1 cellular context compared by ENCODE assay signal in the genomic region with DNA sequence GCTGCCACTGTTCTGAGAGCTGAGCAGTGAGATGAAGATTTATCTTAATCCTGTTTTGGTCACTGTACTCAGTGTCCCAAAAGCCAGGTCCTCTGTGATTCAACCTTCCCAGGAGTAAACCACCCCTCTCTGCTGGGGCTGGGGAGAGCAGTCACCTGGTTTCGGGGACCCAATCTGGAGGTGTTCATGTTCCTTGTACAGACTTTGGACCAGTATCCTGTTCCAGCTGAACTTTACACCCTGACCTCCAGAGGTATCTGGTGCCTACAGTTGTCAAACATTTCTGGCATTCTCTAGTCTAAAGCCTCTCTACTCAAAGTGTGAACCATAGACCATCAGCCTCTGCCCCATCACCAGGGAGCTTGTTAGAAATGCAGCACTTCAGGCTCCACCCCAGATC.
TF ChIP-seq lines count a peak whose summit lies in the region.

No MANE protein-coding gene starts in this region.

TF ChIP-seq in HepG2, 621 proteins besides CTCF, POLR2A, EP300 and RAD21 (continued from another document and continues in another):
- TF ChIP-seq, protein P1, sequence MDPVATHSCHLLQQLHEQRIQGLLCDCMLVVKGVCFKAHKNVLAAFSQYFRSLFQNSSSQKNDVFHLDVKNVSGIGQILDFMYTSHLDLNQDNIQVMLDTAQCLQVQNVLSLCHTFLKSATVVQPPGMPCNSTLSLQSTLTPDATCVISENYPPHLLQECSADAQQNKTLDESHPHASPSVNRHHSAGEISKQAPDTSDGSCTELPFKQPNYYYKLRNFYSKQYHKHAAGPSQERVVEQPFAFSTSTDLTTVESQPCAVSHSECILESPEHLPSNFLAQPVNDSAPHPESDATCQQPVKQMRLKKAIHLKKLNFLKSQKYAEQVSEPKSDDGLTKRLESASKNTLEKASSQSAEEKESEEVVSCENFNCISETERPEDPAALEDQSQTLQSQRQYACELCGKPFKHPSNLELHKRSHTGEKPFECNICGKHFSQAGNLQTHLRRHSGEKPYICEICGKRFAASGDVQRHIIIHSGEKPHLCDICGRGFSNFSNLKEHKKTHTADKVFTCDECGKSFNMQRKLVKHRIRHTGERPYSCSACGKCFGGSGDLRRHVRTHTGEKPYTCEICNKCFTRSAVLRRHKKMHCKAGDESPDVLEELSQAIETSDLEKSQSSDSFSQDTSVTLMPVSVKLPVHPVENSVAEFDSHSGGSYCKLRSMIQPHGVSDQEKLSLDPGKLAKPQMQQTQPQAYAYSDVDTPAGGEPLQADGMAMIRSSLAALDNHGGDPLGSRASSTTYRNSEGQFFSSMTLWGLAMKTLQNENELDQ (CRISPR knock-in tag; IDR thresholded peaks at IDR 0.05; ENCODE audit: borderline replicate concordance), result no peak
- TF ChIP-seq, protein P2, sequence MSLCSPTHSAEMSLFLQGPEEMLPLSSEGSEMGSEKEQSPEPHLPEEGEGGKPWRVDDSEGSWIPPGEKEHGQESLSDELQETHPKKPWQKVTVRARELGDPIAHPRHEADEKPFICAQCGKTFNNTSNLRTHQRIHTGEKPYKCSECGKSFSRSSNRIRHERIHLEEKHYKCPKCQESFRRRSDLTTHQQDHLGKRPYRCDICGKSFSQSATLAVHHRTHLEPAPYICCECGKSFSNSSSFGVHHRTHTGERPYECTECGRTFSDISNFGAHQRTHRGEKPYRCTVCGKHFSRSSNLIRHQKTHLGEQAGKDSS (CRISPR knock-in tag; IDR thresholded peaks at IDR 0.05; ENCODE audit: borderline replicate concordance, low read depth), result no peak
- TF ChIP-seq, protein P3, sequence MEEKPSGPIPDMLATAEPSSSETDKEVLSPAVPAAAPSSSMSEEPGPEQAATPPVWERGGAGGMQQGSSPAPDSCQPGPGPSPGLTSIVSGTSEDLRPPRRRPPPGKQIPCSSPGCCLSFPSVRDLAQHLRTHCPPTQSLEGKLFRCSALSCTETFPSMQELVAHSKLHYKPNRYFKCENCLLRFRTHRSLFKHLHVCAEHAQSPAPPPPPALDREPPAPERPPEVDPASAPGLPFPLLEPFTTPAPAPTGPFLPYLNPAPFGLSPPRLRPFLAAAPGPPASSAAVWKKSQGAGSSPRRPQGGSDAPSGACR (CRISPR knock-in tag; IDR thresholded peaks at IDR 0.05), result 0 out of 2 replicates have a peak, but pooled peaks have one; percentile 36
- no peak for TF ChIP-seq ZNF10 (CRISPR knock-in tag; IDR thresholded peaks at IDR 0.05; ENCODE audit: borderline replicate concordance, low read depth)
- TF ChIP-seq FOXC1 (CRISPR knock-in tag; IDR thresholded peaks at IDR 0.05; ENCODE audit: borderline replicate concordance), result no peak
- peak; percentile 41; the same call in 1 of the 2 replicates for TF ChIP-seq ZBTB20 (CRISPR knock-in tag; IDR thresholded peaks at IDR 0.05; ENCODE audit: borderline replicate concordance, low read depth)
- TF ChIP-seq NR2C2 (CRISPR knock-in tag; IDR thresholded peaks at IDR 0.05; ENCODE audit: borderline replicate concordance), result peak; percentile 78
- TF ChIP-seq, protein P4, sequence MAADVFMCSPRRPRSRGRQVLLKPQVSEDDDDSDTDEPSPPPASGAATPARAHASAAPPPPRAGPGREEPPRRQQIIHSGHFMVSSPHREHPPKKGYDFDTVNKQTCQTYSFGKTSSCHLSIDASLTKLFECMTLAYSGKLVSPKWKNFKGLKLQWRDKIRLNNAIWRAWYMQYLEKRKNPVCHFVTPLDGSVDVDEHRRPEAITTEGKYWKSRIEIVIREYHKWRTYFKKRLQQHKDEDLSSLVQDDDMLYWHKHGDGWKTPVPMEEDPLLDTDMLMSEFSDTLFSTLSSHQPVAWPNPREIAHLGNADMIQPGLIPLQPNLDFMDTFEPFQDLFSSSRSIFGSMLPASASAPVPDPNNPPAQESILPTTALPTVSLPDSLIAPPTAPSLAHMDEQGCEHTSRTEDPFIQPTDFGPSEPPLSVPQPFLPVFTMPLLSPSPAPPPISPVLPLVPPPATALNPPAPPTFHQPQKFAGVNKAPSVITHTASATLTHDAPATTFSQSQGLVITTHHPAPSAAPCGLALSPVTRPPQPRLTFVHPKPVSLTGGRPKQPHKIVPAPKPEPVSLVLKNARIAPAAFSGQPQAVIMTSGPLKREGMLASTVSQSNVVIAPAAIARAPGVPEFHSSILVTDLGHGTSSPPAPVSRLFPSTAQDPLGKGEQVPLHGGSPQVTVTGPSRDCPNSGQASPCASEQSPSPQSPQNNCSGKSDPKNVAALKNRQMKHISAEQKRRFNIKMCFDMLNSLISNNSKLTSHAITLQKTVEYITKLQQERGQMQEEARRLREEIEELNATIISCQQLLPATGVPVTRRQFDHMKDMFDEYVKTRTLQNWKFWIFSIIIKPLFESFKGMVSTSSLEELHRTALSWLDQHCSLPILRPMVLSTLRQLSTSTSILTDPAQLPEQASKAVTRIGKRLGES (CRISPR knock-in tag; IDR thresholded peaks at IDR 0.05; ENCODE audit: borderline replicate concordance), result no peak
- peak; percentile 80; the same call in 1 of the 2 replicates for TF ChIP-seq ZNF331 (CRISPR knock-in tag; IDR thresholded peaks at IDR 0.05)
- no peak for TF ChIP-seq KLF6 (CRISPR knock-in tag; IDR thresholded peaks at IDR 0.05)
- TF ChIP-seq RARG (CRISPR knock-in tag; IDR thresholded peaks at IDR 0.05; ENCODE audit: low read depth), result no peak
- TF ChIP-seq SPEN (CRISPR knock-in tag; IDR thresholded peaks at IDR 0.05; ENCODE audit: low read depth), result peak; percentile 31; the same call in 1 of the 2 replicates
- TF ChIP-seq RXRB (CRISPR knock-in tag; IDR thresholded peaks at IDR 0.05; ENCODE audit: borderline replicate concordance), result peak; percentile 49; the same call in 1 of the 2 replicates
- TF ChIP-seq TBX3 (IDR thresholded peaks at IDR 0.05; ENCODE audit: borderline replicate concordance), result peak; percentile 63; the same call in 1 of the 2 replicates
- 0 out of 2 replicates have a peak, but pooled peaks have one; percentile 59 for TF ChIP-seq ZNF230 (CRISPR knock-in tag; IDR thresholded peaks at IDR 0.05)
- TF ChIP-seq ZNF296 (CRISPR knock-in tag; conservative IDR thresholded peaks at IDR 0.05), result no peak
- TF ChIP-seq, protein P5, sequence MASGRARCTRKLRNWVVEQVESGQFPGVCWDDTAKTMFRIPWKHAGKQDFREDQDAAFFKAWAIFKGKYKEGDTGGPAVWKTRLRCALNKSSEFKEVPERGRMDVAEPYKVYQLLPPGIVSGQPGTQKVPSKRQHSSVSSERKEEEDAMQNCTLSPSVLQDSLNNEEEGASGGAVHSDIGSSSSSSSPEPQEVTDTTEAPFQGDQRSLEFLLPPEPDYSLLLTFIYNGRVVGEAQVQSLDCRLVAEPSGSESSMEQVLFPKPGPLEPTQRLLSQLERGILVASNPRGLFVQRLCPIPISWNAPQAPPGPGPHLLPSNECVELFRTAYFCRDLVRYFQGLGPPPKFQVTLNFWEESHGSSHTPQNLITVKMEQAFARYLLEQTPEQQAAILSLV (CRISPR knock-in tag; IDR thresholded peaks at IDR 0.05; ENCODE audit: borderline replicate concordance), result no peak
- TF ChIP-seq, protein P6, sequence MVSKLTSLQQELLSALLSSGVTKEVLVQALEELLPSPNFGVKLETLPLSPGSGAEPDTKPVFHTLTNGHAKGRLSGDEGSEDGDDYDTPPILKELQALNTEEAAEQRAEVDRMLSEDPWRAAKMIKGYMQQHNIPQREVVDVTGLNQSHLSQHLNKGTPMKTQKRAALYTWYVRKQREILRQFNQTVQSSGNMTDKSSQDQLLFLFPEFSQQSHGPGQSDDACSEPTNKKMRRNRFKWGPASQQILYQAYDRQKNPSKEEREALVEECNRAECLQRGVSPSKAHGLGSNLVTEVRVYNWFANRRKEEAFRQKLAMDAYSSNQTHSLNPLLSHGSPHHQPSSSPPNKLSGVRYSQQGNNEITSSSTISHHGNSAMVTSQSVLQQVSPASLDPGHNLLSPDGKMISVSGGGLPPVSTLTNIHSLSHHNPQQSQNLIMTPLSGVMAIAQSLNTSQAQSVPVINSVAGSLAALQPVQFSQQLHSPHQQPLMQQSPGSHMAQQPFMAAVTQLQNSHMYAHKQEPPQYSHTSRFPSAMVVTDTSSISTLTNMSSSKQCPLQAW (CRISPR knock-in tag; IDR thresholded peaks at IDR 0.05), result peak; percentile 58; the same call in 1 of the 2 replicates
- TF ChIP-seq, protein P7, sequence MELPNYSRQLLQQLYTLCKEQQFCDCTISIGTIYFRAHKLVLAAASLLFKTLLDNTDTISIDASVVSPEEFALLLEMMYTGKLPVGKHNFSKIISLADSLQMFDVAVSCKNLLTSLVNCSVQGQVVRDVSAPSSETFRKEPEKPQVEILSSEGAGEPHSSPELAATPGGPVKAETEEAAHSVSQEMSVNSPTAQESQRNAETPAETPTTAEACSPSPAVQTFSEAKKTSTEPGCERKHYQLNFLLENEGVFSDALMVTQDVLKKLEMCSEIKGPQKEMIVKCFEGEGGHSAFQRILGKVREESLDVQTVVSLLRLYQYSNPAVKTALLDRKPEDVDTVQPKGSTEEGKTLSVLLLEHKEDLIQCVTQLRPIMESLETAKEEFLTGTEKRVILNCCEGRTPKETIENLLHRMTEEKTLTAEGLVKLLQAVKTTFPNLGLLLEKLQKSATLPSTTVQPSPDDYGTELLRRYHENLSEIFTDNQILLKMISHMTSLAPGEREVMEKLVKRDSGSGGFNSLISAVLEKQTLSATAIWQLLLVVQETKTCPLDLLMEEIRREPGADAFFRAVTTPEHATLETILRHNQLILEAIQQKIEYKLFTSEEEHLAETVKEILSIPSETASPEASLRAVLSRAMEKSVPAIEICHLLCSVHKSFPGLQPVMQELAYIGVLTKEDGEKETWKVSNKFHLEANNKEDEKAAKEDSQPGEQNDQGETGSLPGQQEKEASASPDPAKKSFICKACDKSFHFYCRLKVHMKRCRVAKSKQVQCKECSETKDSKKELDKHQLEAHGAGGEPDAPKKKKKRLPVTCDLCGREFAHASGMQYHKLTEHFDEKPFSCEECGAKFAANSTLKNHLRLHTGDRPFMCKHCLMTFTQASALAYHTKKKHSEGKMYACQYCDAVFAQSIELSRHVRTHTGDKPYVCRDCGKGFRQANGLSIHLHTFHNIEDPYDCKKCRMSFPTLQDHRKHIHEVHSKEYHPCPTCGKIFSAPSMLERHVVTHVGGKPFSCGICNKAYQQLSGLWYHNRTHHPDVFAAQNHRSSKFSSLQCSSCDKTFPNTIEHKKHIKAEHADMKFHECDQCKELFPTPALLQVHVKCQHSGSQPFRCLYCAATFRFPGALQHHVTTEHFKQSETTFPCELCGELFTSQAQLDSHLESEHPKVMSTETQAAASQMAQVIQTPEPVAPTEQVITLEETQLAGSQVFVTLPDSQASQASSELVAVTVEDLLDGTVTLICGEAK (IDR thresholded peaks at IDR 0.05), result no peak
- TF ChIP-seq, protein P7 (CRISPR knock-in tag; IDR thresholded peaks at IDR 0.05), result no peak
- peak; percentile 98 for TF ChIP-seq NCOR1 (IDR thresholded peaks at IDR 0.05; ENCODE audit: borderline replicate concordance, low read length)
- TF ChIP-seq, protein P8, sequence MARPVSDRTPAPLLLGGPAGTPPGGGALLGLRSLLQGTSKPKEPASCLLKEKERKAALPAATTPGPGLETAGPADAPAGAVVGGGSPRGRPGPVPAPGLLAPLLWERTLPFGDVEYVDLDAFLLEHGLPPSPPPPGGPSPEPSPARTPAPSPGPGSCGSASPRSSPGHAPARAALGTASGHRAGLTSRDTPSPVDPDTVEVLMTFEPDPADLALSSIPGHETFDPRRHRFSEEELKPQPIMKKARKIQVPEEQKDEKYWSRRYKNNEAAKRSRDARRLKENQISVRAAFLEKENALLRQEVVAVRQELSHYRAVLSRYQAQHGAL (CRISPR knock-in tag; IDR thresholded peaks at IDR 0.05; ENCODE audit: not compliant biosample characterization), result no peak
- no peak for TF ChIP-seq ZNF7 (CRISPR knock-in tag; IDR thresholded peaks at IDR 0.05)
- peak; percentile 45; the same call in 1 of the 2 replicates for TF ChIP-seq DPF2 (CRISPR knock-in tag; IDR thresholded peaks at IDR 0.05; ENCODE audit: borderline replicate concordance, low read depth)
- no peak for TF ChIP-seq GZF1 (CRISPR knock-in tag; IDR thresholded peaks at IDR 0.05)
- TF ChIP-seq, protein P9, sequence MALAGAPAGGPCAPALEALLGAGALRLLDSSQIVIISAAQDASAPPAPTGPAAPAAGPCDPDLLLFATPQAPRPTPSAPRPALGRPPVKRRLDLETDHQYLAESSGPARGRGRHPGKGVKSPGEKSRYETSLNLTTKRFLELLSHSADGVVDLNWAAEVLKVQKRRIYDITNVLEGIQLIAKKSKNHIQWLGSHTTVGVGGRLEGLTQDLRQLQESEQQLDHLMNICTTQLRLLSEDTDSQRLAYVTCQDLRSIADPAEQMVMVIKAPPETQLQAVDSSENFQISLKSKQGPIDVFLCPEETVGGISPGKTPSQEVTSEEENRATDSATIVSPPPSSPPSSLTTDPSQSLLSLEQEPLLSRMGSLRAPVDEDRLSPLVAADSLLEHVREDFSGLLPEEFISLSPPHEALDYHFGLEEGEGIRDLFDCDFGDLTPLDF (CRISPR knock-in tag; IDR thresholded peaks at IDR 0.05), result no peak
- no peak for TF ChIP-seq ZNF292 (CRISPR knock-in tag; IDR thresholded peaks at IDR 0.05; ENCODE audit: borderline replicate concordance, low read depth)
- TF ChIP-seq ZSCAN12 (CRISPR knock-in tag; IDR thresholded peaks at IDR 0.05), result no peak
- no peak for TF ChIP-seq FLYWCH1 (CRISPR knock-in tag; IDR thresholded peaks at IDR 0.05)
- TF ChIP-seq, protein P10, sequence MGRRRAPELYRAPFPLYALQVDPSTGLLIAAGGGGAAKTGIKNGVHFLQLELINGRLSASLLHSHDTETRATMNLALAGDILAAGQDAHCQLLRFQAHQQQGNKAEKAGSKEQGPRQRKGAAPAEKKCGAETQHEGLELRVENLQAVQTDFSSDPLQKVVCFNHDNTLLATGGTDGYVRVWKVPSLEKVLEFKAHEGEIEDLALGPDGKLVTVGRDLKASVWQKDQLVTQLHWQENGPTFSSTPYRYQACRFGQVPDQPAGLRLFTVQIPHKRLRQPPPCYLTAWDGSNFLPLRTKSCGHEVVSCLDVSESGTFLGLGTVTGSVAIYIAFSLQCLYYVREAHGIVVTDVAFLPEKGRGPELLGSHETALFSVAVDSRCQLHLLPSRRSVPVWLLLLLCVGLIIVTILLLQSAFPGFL (CRISPR knock-in tag; IDR thresholded peaks at IDR 0.05), result no peak
- no peak for TF ChIP-seq PCBP1 (IDR thresholded peaks at IDR 0.05; ENCODE audit: borderline replicate concordance, low read depth, low read length)
- TF ChIP-seq SIX4 (CRISPR knock-in tag; IDR thresholded peaks at IDR 0.05), result peak; percentile 54; the same call in 1 of the 2 replicates
